Comparison of ENCODE assay signal across 10 cellular contexts in genomic region chr18:77004555-77005380, GRCh38.
DNase-seq lines count a peak whose midpoint lies in the region; ATAC-seq lines count a peak whose summit lies in the region.
"Had no signal": no experiment of that assay in that cellular context is flagged by ENCODE, and none has a peak within 500 bp of the region (broad histone marks: within the 10 kb centered on the region; RNA-seq: fewer than 3 reads in every experiment).

No MANE protein-coding gene starts in this region.

- peak; percentile 39 for ATAC-seq in GM19397 (IDR thresholded peaks at IDR 0.05; ENCODE audit: unreplicated experiment)
- ATAC-seq in central memory CD8-positive, alpha-beta T cell (replicated peaks; ENCODE audit: extremely low read depth, poor library complexity, severe bottlenecking), result no peak
- peak; percentile 52 for ATAC-seq in stimulated activated effector memory CD8-positive, alpha-beta T cell treated with anti-CD3 and anti-CD28 coated beads, Interleukin-12 subunit alpha, Interleukin-12 subunit beta, amount 100 ng/mL, for 72 hours
- ATAC-seq: activated CD4-positive, CD25-positive, alpha-beta regulatory T cell treated with anti-CD3 and anti-CD28 coated beads, Interleukin-2, amount 50 U/mL, for 24 hours had no signal

- H3K4me3 Mint-ChIP-seq in central memory CD8-positive, alpha-beta T cell, result peak overlapping the region; percentile 32
- peak overlapping the region; percentile 39 for H3K4me3 Mint-ChIP-seq in stimulated activated effector memory CD8-positive, alpha-beta T cell treated with anti-CD3 and anti-CD28 coated beads, Interleukin-12 subunit alpha, Interleukin-12 subunit beta, amount 100 ng/mL, for 72 hours
- H3K4me3 Mint-ChIP-seq: brain had no signal

- peaks cover 41% of the 10 kb centered on the region for H3K4me1 Mint-ChIP-seq in central memory CD8-positive, alpha-beta T cell
- H3K4me1 Mint-ChIP-seq in stimulated activated effector memory CD8-positive, alpha-beta T cell treated with anti-CD3 and anti-CD28 coated beads, Interleukin-12 subunit alpha, Interleukin-12 subunit beta, amount 100 ng/mL, for 72 hours, result peaks cover 39% of the 10 kb centered on the region

- DNase-seq in NOMO-1 treated with dmso at 0.1 percent for 144 hours (lab: John Stamatoyannopoulos, UW; ENCODE audit: unreplicated experiment) (peak; percentile 84), NCI-H510A (lab: John Stamatoyannopoulos, UW) (no peak), KG1 (lab: John Stamatoyannopoulos, UW) (no peak), NCI-H2029 (lab: John Stamatoyannopoulos, UW) (no peak)
- DNase-seq in central memory CD8-positive, alpha-beta T cell (ENCODE audit: low spot score in 2 of 2), result no peak
- DNase-seq in stimulated activated effector memory CD8-positive, alpha-beta T cell treated with anti-CD3 and anti-CD28 coated beads, Interleukin-12 subunit alpha, Interleukin-12 subunit beta, amount 100 ng/mL, for 72 hours (ENCODE audit: low spot score in 2 of 2), result no peak
- DNase-seq: foreskin fibroblast had no signal

- no peaks in the 10 kb centered on the region for H3K9me3 Mint-ChIP-seq in central memory CD8-positive, alpha-beta T cell
- H3K9me3 Mint-ChIP-seq in stimulated activated effector memory CD8-positive, alpha-beta T cell treated with anti-CD3 and anti-CD28 coated beads, Interleukin-12 subunit alpha, Interleukin-12 subunit beta, amount 100 ng/mL, for 72 hours, result no peaks in the 10 kb centered on the region
- H3K9me3 Mint-ChIP-seq: brain had no signal

- H3K27ac Mint-ChIP-seq in central memory CD8-positive, alpha-beta T cell (ENCODE audit: low read depth), result peak overlapping the region; percentile 80
- peak overlapping the region; percentile 79 for H3K27ac Mint-ChIP-seq in stimulated activated effector memory CD8-positive, alpha-beta T cell treated with anti-CD3 and anti-CD28 coated beads, Interleukin-12 subunit alpha, Interleukin-12 subunit beta, amount 100 ng/mL, for 72 hours

- H3K27me3 Mint-ChIP-seq in central memory CD8-positive, alpha-beta T cell, result no peaks in the 10 kb centered on the region

- peaks cover 21% of the 10 kb centered on the region for H3K36me3 Mint-ChIP-seq in central memory CD8-positive, alpha-beta T cell (ENCODE audit: insufficient read depth)
- peaks cover 12% of the 10 kb centered on the region for H3K36me3 Mint-ChIP-seq in stimulated activated effector memory CD8-positive, alpha-beta T cell treated with anti-CD3 and anti-CD28 coated beads, Interleukin-12 subunit alpha, Interleukin-12 subunit beta, amount 100 ng/mL, for 72 hours
- H3K36me3 Mint-ChIP-seq: brain had no signal
